In the genomic region with DNA sequence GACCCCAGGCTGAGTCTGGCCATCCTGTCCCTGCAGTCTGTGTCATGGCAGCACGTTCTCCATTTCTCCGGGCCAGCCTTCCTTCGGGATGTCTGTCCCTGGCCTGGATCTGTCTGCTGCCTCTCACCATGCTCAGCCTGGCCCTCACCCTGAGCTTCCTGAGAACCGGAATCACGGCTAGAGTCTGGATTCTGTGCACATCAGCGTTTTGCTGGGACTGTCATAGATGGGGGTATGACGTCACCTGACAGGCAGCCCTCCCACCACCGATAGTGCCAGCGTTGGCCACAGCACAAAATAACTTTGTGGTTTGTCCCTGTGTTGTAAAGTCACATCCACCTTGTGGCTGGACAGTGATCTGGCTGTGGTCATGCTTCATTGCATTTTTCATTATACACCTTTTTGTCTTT, we compare ENCODE assay signal across 11 cellular contexts. TPM values are rescaled to one million over a fixed set of nuclear protein-coding genes. Genes with fewer than 3 reads are reported as not detected.
A peak's percentile ranks its signal among the peaks of the same experiment; 100 is the strongest.
DNase-seq lines count a peak whose midpoint lies in the region; ATAC-seq and TF ChIP-seq lines count a peak whose summit lies in the region.
"Had no signal": no experiment of that assay in that cellular context is flagged by ENCODE, and none has a peak within 500 bp of the region (broad histone marks: within the 10 kb centered on the region; RNA-seq: fewer than 3 reads in every experiment).

No MANE protein-coding gene starts in this region.

- no peak overlapping the region for H3K4me3 ChIP-seq in heart left ventricle

- TF ChIP-seq CTCF in CD14-positive monocyte (IDR thresholded peaks at IDR 0.05) (no peak), heart left ventricle (IDR thresholded peaks at IDR 0.05) (peak in 1 of 12 donors; percentile 11)

- no peak for DNase-seq in CD14-positive monocyte (ENCODE audit: low spot score)
- peak; percentile 24 for DNase-seq in NAMALWA (ENCODE audit: low spot score)
- peak in 1 of 5 donors; percentile 47 for DNase-seq in heart left ventricle
- DNase-seq in posterior vena cava (ENCODE audit: low spot score) = peak; percentile 74
- DNase-seq in RKO (ENCODE audit: low spot score) = no peak
- DNase-seq in NCI-H510A treated with DMSO at 0.1 percent for 48 hours (lab: John Stamatoyannopoulos, UW) = no peak
- no peak for DNase-seq in islet precursor cell
- DNase-seq in G401 (ENCODE audit: low spot score) = no peak
- DNase-seq: NCI-H2171 had no signal

- peak overlapping the region in 11 of 12 donors; percentile 43 to 78 (median 70) for H3K27ac ChIP-seq in heart left ventricle
- H3K27ac ChIP-seq: epithelial cell of prostate had no signal

- peaks cover 11 to 23% of the 10 kb centered on the region in 2 donors for H3K36me3 Mint-ChIP-seq in CD14-positive monocyte

- H3K36me3 ChIP-seq in heart left ventricle = peaks cover 0 to 4% (median 0%) of the 10 kb centered on the region in 9 donors

- TF ChIP-seq POLR2A in heart left ventricle (IDR thresholded peaks at IDR 0.05) = no peak

- H3K9me3 ChIP-seq in heart left ventricle = no peaks in the 10 kb centered on the region

- WGBS in heart left ventricle, 4 donors = 37 to 49% (median 38%) methylated on average over 9 of the region's 9 CpGs

- H3K9me3 Mint-ChIP-seq in CD14-positive monocyte = peaks cover 0 to 16% (median 3%) of the 10 kb centered on the region in 7 donors
- H3K9me3 Mint-ChIP-seq: activated T-helper 17 cell treated with anti-CD3 and anti-CD28 coated beads, Interleukin-2, amount 50 U/mL, for 72 hours had no signal

- intact Hi-C loops in CD14-positive monocyte (cut with micrococcal nuclease) = no loop called here
- intact Hi-C loops in heart left ventricle (cut with DNase I) = no loop called here
- intact Hi-C loops in posterior vena cava (cut with DNase I) = no loop called here

- peaks cover 53% of the 10 kb centered on the region for H3K4me1 Mint-ChIP-seq in CD14-positive monocyte

- ATAC-seq in heart left ventricle = peak; percentile 7 to 50 (median 36)
- ATAC-seq: activated T-helper 17 cell treated with anti-CD3 and anti-CD28 coated beads, Interleukin-2, amount 50 U/mL, for 72 hours had no signal

- H3K27me3 Mint-ChIP-seq in CD14-positive monocyte (ENCODE audit: low read depth in 3 of 3) = peaks cover 79 to 93% (median 84%) of the 10 kb centered on the region in 3 donors

- peaks cover 0 to 50% (median 0%) of the 10 kb centered on the region in 9 donors for H3K27me3 ChIP-seq in heart left ventricle

- peaks cover 9 to 83% (median 69%) of the 10 kb centered on the region in 12 donors for H3K4me1 ChIP-seq in heart left ventricle

- H3K4me3 Mint-ChIP-seq in CD14-positive monocyte = peak overlapping the region in 1 of 2 donors; percentile 86
- H3K4me3 Mint-ChIP-seq: activated T-helper 17 cell treated with anti-CD3 and anti-CD28 coated beads, Interleukin-2, amount 50 U/mL, for 72 hours had no signal

- in situ Hi-C loops in G401 (cut with HindIII; ENCODE audit: low sequenced_read_pairs) = no loop called here

- peak overlapping the region in 6 of 7 donors; percentile 78 to 96 (median 90) for H3K27ac Mint-ChIP-seq in CD14-positive monocyte
- H3K27ac Mint-ChIP-seq: activated T-helper 17 cell treated with anti-CD3 and anti-CD28 coated beads, Interleukin-2, amount 50 U/mL, for 72 hours had no signal

RNA-seq across cellular contexts. Expression of a gene that starts 59.2 kb away (rescaled TPM):
- polyA plus RNA-seq in CD14-positive monocyte (not detected), heart left ventricle (10 to 100 TPM in 1 of 2 donors, 1 to 10 TPM in 1; 9.1 to 10.7 TPM)
- total RNA-seq in heart left ventricle (10 to 100 TPM in 5 of 9 donors, 1 to 10 TPM in 4; 5.6 to 27.9 (median 10.8) TPM), posterior vena cava (1 to 10 TPM; 7.7 to 9.8 TPM)
- total RNA-seq in G401 (2014; rRNA removed; shearing (Covaris generic)) = 50.5 and 94.6 TPM in 2 replicates

Comparison
In these comparisons a context has a peak if more than half of its experiments do, and no peak if none do; other contexts are left out.
1. DNase-seq: peak in NAMALWA (single experiment) and posterior vena cava (single experiment); none in CD14-positive monocyte (single experiment), RKO (single experiment), NCI-H510A treated with DMSO at 0.1 percent for 48 hours (single experiment), islet precursor cell (single experiment) and G401 (single experiment).